In genomic region chr12:3046441-3047200, GRCh38 we compare ENCODE assay signal across 2 cellular contexts.
TF ChIP-seq lines count a peak whose summit lies in the region.

No MANE protein-coding gene starts in this region.

TF ChIP-seq in HCT116, 20 proteins besides CTCF, POLR2A, EP300 and RAD21 (continued from another document):
- TF ChIP-seq REST (IDR thresholded peaks at IDR 0.05; ENCODE audit: low read depth) = no peak
- no peak for TF ChIP-seq EGR1 (IDR thresholded peaks at IDR 0.05; ENCODE audit: low read depth)
- no peak for TF ChIP-seq TCF7L2 (IDR thresholded peaks at IDR 0.05; ENCODE audit: borderline replicate concordance, extremely low read depth, insufficient read depth, insufficient read length)
- no peak for TF ChIP-seq ZBTB33 (IDR thresholded peaks at IDR 0.05; ENCODE audit: extremely low read depth, insufficient replicate concordance, low read length)
- no peak for TF ChIP-seq POLR2AphosphoS5 (IDR thresholded peaks at IDR 0.05; ENCODE audit: low read depth, low read length)
- TF ChIP-seq SIN3A (IDR thresholded peaks at IDR 0.05; ENCODE audit: low read depth) = no peak

TF ChIP-seq in WTC11, 78 proteins besides CTCF, POLR2A, EP300 and RAD21 (continued from another document):
- TF ChIP-seq ATF2 (CRISPR knock-in tag; IDR thresholded peaks at IDR 0.05; ENCODE audit: borderline replicate concordance, low read depth) (no peak), ZBTB21 (CRISPR knock-in tag; IDR thresholded peaks at IDR 0.05; ENCODE audit: borderline replicate concordance) (no peak), OVOL2 (CRISPR knock-in tag; IDR thresholded peaks at IDR 0.05; ENCODE audit: borderline replicate concordance) (no peak), ZNF416 (CRISPR knock-in tag; IDR thresholded peaks at IDR 0.05) (no peak), NFYB (CRISPR knock-in tag; conservative IDR thresholded peaks at IDR 0.05; ENCODE audit: low read depth) (no peak), ZNF512 (CRISPR knock-in tag; IDR thresholded peaks at IDR 0.05; ENCODE audit: borderline replicate concordance) (no peak)
